Comparison of ENCODE assay signal across 14 cellular contexts in genomic region chr14:92981726-92982125, GRCh38. TPM values are rescaled to one million over a fixed set of nuclear protein-coding genes. Genes with fewer than 3 reads are reported as not detected.
DNase-seq lines count a peak whose midpoint lies in the region; ATAC-seq and TF ChIP-seq lines count a peak whose summit lies in the region.
"Had no signal": no experiment of that assay in that cellular context is flagged by ENCODE, and none has a peak within 500 bp of the region (broad histone marks: within the 10 kb centered on the region; RNA-seq: fewer than 3 reads in every experiment).

No MANE protein-coding gene starts in this region.

- H3K27me3 ChIP-seq in right cardiac atrium (ENCODE audit: control insufficient read depth, insufficient read depth) (no peaks in the 10 kb centered on the region), spleen (replicated peaks in 1 of 7) (no peaks in the 10 kb centered on the region), testis (no peaks in the 10 kb centered on the region)
- H3K27me3 ChIP-seq: BLaER1 treated with 17β-estradiol and CSF1 and Interleukin-3, amounts not matched to agents 10 nM and 100 nM had no signal

- ATAC-seq in right cardiac atrium (no peak), memory B cell (ENCODE audit: low read depth) (no peak)

- peaks cover 21% of the 10 kb centered on the region for H3K9me3 Mint-ChIP-seq in memory B cell

- 98% methylated on average over 8 of the region's 8 CpGs for WGBS in right cardiac atrium
- WGBS in spleen, 5 donors: 96 to 100% (median 97%) methylated on average over 8 of the region's 8 CpGs
- WGBS in testis, 2 donors: 96 to 97% methylated on average over 8 of the region's 8 CpGs

- TF ChIP-seq POLR2A in spleen (IDR thresholded peaks at IDR 0.05): no peak
- TF ChIP-seq POLR2A in testis (IDR thresholded peaks at IDR 0.05): no peak

- H3K4me1 ChIP-seq in right cardiac atrium (ENCODE audit: control insufficient read depth, insufficient read depth, low read length) (peaks cover 12% of the 10 kb centered on the region), spleen (peaks cover 0 to 27% (median 17%) of the 10 kb centered on the region in 6 donors), testis (peaks cover 29% of the 10 kb centered on the region)
- H3K4me1 ChIP-seq: HAP-1 had no signal

- H3K27ac ChIP-seq in right cardiac atrium (ENCODE audit: low read length) (no peak overlapping the region), spleen (no peak overlapping the region), testis (no peak overlapping the region)
- H3K27ac ChIP-seq: BLaER1 treated with 17β-estradiol and CSF1 and Interleukin-3, amounts not matched to agents 10 nM and 100 nM had no signal

- TF ChIP-seq CTCF in spleen (IDR thresholded peaks at IDR 0.05 in 8 of 11, conservative IDR thresholded peaks at IDR 0.05 in 3 of 11): no peak
- TF ChIP-seq CTCF in testis (IDR thresholded peaks at IDR 0.05): no peak

- peaks cover 0 to 86% (median 12%) of the 10 kb centered on the region in 6 donors for H3K36me3 ChIP-seq in spleen
- H3K36me3 ChIP-seq in testis (ENCODE audit: low read depth, missing control alignments): no peaks in the 10 kb centered on the region
- H3K36me3 ChIP-seq: HAP-1 had no signal

- no peak overlapping the region for H3K4me3 ChIP-seq in right cardiac atrium (ENCODE audit: low read length)
- no peak overlapping the region for H3K4me3 ChIP-seq in spleen
- no peak overlapping the region for H3K4me3 ChIP-seq in testis
- H3K4me3 ChIP-seq: HAP-1 had no signal

- H3K4me3 Mint-ChIP-seq in memory B cell: no peak overlapping the region
- H3K4me3 Mint-ChIP-seq: CD4-positive, CD25-positive, alpha-beta regulatory T cell had no signal

- no peaks in the 10 kb centered on the region for H3K9me3 ChIP-seq in right cardiac atrium (ENCODE audit: control insufficient read depth, low read length)
- H3K9me3 ChIP-seq in spleen: peaks cover 0 to 55% (median 41%) of the 10 kb centered on the region in 8 donors
- no peaks in the 10 kb centered on the region for H3K9me3 ChIP-seq in testis

- peaks cover 14% of the 10 kb centered on the region for H3K4me1 Mint-ChIP-seq in memory B cell

- DNase-seq in right cardiac atrium (peak in 2 of 3 donors; percentile 15 to 29), cardiac septum (ENCODE audit: low spot score) (no peak), memory B cell (ENCODE audit: low spot score in 2 of 2) (no peak), spleen (peak; percentile 48), UCSD-AML1 (lab: John Stamatoyannopoulos, UW; ENCODE audit: unreplicated experiment) (no peak), testis (no peak), NCI-H1092 (lab: John Stamatoyannopoulos, UW) (no peak)
- DNase-seq: ACHN; CD4-positive, CD25-positive, alpha-beta regulatory T cell; DMS53 had no signal

- peak overlapping the region; percentile 66 for H3K27ac Mint-ChIP-seq in memory B cell
- H3K27ac Mint-ChIP-seq: CD4-positive, CD25-positive, alpha-beta regulatory T cell had no signal

- H3K36me3 Mint-ChIP-seq in memory B cell: peaks cover 70% of the 10 kb centered on the region

- H3K27me3 Mint-ChIP-seq in memory B cell: no peaks in the 10 kb centered on the region
- H3K27me3 Mint-ChIP-seq: CD4-positive, CD25-positive, alpha-beta regulatory T cell had no signal

- intact Hi-C loops in right cardiac atrium (cut with DNase I): no loop called here
- intact Hi-C loops in cardiac septum (cut with DNase I): no loop called here
- intact Hi-C loops in spleen (cut with DNase I; ENCODE audit: low total_unique reads): no loop called here
- intact Hi-C loops in testis (cut with DNase I; ENCODE audit: low total_unique reads): no loop called here

RNA-seq across cellular contexts. Expression of gene CHGA, which starts 58.8 kb away (rescaled TPM):
- total RNA-seq in right cardiac atrium (not detected), cardiac septum (not detected), spleen (not detected), testis (100 to 1,000 TPM in 1 of 2 donors, 10 to 100 TPM in 1; 92.9 to 191 TPM)
- polyA plus RNA-seq in right cardiac atrium (0.16 TPM), spleen (under 1 TPM in 2 of 3 donors, not detected in 1; 0.09 to 0.20 TPM), testis (ENCODE audit: insufficient read depth, low read depth, low replicate concordance) (225 TPM)
- total RNA-seq: A172; CD4-positive, CD25-positive, alpha-beta regulatory T cell; HT-29 had no signal

Comparison
In these comparisons a context has a peak if more than half of its experiments do, and no peak if none do; other contexts are left out.
1. DNase-seq: peak in right cardiac atrium (2 of 3) and spleen (single experiment); none in cardiac septum (single experiment), memory B cell (0 of 2), UCSD-AML1 (single experiment), testis (single experiment) and NCI-H1092 (single experiment).
2. RNA of gene CHGA, which starts 58.8 kb away (total RNA-seq): 92.9 to 191 TPM in testis; not detected in cardiac septum (single experiment), not detected in right cardiac atrium and not detected in spleen; every median in the first group is over 10 times any median in the second.